9 cellular contexts compared by ENCODE assay signal in the genomic region with DNA sequence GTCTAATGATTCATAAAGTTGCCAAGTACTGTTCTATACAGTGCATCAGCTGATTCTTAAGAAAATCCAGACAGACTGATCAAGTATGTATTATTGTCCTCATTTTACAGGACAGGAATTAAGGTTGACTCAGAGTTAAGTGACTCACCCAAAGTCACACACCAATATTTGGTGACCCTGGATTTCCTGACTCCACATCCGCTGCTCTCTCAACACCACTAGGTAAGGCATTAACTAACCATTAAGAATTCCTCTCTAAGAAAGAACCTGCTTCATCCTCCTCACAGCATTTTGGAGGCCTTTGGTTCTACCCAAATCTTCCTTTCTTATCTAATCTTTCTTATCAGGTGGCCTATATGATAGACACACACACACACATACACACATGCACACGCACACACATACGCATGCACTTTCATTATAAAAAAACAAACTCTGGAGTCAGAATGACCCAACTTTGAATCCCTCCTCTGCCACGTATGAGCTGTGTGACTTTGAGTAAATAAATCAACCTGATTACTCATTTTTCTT.
DNase-seq lines count a peak whose midpoint lies in the region; ATAC-seq and TF ChIP-seq lines count a peak whose summit lies in the region.
"Had no signal": no experiment of that assay in that cellular context is flagged by ENCODE, and none has a peak within 500 bp of the region (broad histone marks: within the 10 kb centered on the region; RNA-seq: fewer than 3 reads in every experiment).

No MANE protein-coding gene starts in this region.

- H2BK20ac ChIP-seq in H9 (ENCODE audit: low read depth, low read length, poor library complexity, severe bottlenecking), result no peak overlapping the region

- DNase-seq in HS-27A (ENCODE audit: low read depth) (peak; percentile 57), osteocyte (ENCODE audit: extremely low spot score, unreplicated experiment) (no peak), H9 (no peak), tibial nerve (ENCODE audit: low spot score in 2 of 2) (no peak), nephron progenitor cell (no peak), WERI-Rb-1 (no peak)
- DNase-seq in activated naive CD8-positive, alpha-beta T cell treated with anti-CD3 and anti-CD28 coated beads, Interleukin-2, amount 10 ng/mL, durations not matched to agents 7 days and 5 days, result no peak

- no peak overlapping the region for H3K9ac ChIP-seq in H9 (ENCODE audit: extremely low read depth, insufficient read length, low read length)

- no peaks in the 10 kb centered on the region for H4K20me1 ChIP-seq in H9 (ENCODE audit: control insufficient read depth, insufficient read depth, insufficient read length)

- peak; percentile 58 for ATAC-seq in GM18867 (IDR thresholded peaks at IDR 0.05; ENCODE audit: unreplicated experiment)
- ATAC-seq in activated naive CD8-positive, alpha-beta T cell treated with anti-CD3 and anti-CD28 coated beads, Interleukin-2, amount 10 ng/mL, durations not matched to agents 7 days and 5 days (ENCODE audit: low read depth), result peak; percentile 75
- ATAC-seq: K562 had no signal

- H2BK5ac ChIP-seq in H9 (ENCODE audit: insufficient read length, low read length), result no peak overlapping the region

- H3K4me1 Mint-ChIP-seq in activated naive CD8-positive, alpha-beta T cell treated with anti-CD3 and anti-CD28 coated beads, Interleukin-2, amount 10 ng/mL, durations not matched to agents 7 days and 5 days, result peaks cover 64% of the 10 kb centered on the region
- H3K4me1 Mint-ChIP-seq in osteocyte (ENCODE audit: unreplicated experiment), result peaks cover 32% of the 10 kb centered on the region
- peaks cover 3 to 6% of the 10 kb centered on the region in 2 experiments; a peak in 3 of 4 replicates for H3K4me1 Mint-ChIP-seq in H9
- H3K4me1 Mint-ChIP-seq in nephron progenitor cell, result peaks cover 23% of the 10 kb centered on the region

- TF ChIP-seq EP300 in tibial nerve (IDR thresholded peaks at IDR 0.05), result no peak

- H3K4me1 ChIP-seq in H9 (ENCODE audit: insufficient read depth, low read length) (no peaks in the 10 kb centered on the region), tibial nerve (peaks cover 0 to 35% (median 14%) of the 10 kb centered on the region in 4 donors)

- peaks cover 2% of the 10 kb centered on the region for H3K9me3 Mint-ChIP-seq in activated naive CD8-positive, alpha-beta T cell treated with anti-CD3 and anti-CD28 coated beads, Interleukin-2, amount 10 ng/mL, durations not matched to agents 7 days and 5 days
- H3K9me3 Mint-ChIP-seq in osteocyte (ENCODE audit: unreplicated experiment) (peaks cover 6% of the 10 kb centered on the region), H9 (peaks cover 2 to 3% of the 10 kb centered on the region in 2 experiments; a peak in 3 of 5 replicates), nephron progenitor cell (peaks cover 10% of the 10 kb centered on the region)

- no peak overlapping the region for H4K8ac ChIP-seq in H9 (replicated peaks; ENCODE audit: insufficient read length, low read depth, low read length)

- no peak overlapping the region for H2BK120ac ChIP-seq in H9 (ENCODE audit: low read depth, low read length, poor library complexity, severe bottlenecking)

- no peaks in the 10 kb centered on the region for H3K79me2 ChIP-seq in H9 (ENCODE audit: insufficient read depth, low read length)

- H3K18ac ChIP-seq in H9 (ENCODE audit: insufficient read length, low read depth, low read length), result no peak overlapping the region

- H3K27ac Mint-ChIP-seq in activated naive CD8-positive, alpha-beta T cell treated with anti-CD3 and anti-CD28 coated beads, Interleukin-2, amount 10 ng/mL, durations not matched to agents 7 days and 5 days, result peak overlapping the region; percentile 74
- H3K27ac Mint-ChIP-seq in osteocyte (ENCODE audit: unreplicated experiment) (peak overlapping the region; percentile 77), H9 (no peak overlapping the region), nephron progenitor cell (no peak overlapping the region)

- H3K36me3 Mint-ChIP-seq in activated naive CD8-positive, alpha-beta T cell treated with anti-CD3 and anti-CD28 coated beads, Interleukin-2, amount 10 ng/mL, durations not matched to agents 7 days and 5 days, result peaks cover 40% of the 10 kb centered on the region
- peaks cover 6% of the 10 kb centered on the region for H3K36me3 Mint-ChIP-seq in osteocyte (ENCODE audit: unreplicated experiment)
- H3K36me3 Mint-ChIP-seq in H9 (ENCODE audit: insufficient read depth in 1 of 3, low read depth in 3 of 3), result no peaks in the 10 kb centered on the region; a peak in 1 of 7 replicates
- peaks cover 9% of the 10 kb centered on the region for H3K36me3 Mint-ChIP-seq in nephron progenitor cell (ENCODE audit: low read depth)

- no peak overlapping the region for H3K4ac ChIP-seq in H9 (ENCODE audit: low read depth, low read length)

- no peaks in the 10 kb centered on the region for H3K27me3 Mint-ChIP-seq in activated naive CD8-positive, alpha-beta T cell treated with anti-CD3 and anti-CD28 coated beads, Interleukin-2, amount 10 ng/mL, durations not matched to agents 7 days and 5 days
- H3K27me3 Mint-ChIP-seq in osteocyte (ENCODE audit: unreplicated experiment) (no peaks in the 10 kb centered on the region), H9 (ENCODE audit: low read depth) (no peaks in the 10 kb centered on the region; the same call in 1 of the 2 replicates), nephron progenitor cell (ENCODE audit: low read depth, poor library complexity) (peaks cover 14% of the 10 kb centered on the region)

- H3K27me3 ChIP-seq in H9 (ENCODE audit: insufficient read depth, low read length) (no peaks in the 10 kb centered on the region; the same call in 1 of the 2 replicates), tibial nerve (no peaks in the 10 kb centered on the region), WERI-Rb-1 (ENCODE audit: insufficient read depth, low read depth, severe bottlenecking) (no peaks in the 10 kb centered on the region)

- no CpG with 5 or more reads among the region's 4 CpGs for WGBS in H9 (ENCODE audit: extremely low coverage, insufficient read length, low lambda C conversion rate)
- WGBS in tibial nerve, 2 donors, result 85 to 92% methylated on average over 4 of the region's 4 CpGs

- H3K4me3 ChIP-seq in tibial nerve (no peak overlapping the region), WERI-Rb-1 (ENCODE audit: low read depth, low read length) (no peak overlapping the region)
- H3K4me3 ChIP-seq: K562 had no signal

- H3K9me3 ChIP-seq in H9 (ENCODE audit: control insufficient read depth, low read depth, low read length) (no peaks in the 10 kb centered on the region), tibial nerve (no peaks in the 10 kb centered on the region), WERI-Rb-1 (ENCODE audit: severe bottlenecking) (no peaks in the 10 kb centered on the region)

- TF ChIP-seq POLR2A in tibial nerve (IDR thresholded peaks at IDR 0.05), result no peak

- H2BK12ac ChIP-seq in H9 (ENCODE audit: insufficient read length, low read depth, low read length), result no peak overlapping the region

- H3K14ac ChIP-seq in H9 (ENCODE audit: insufficient read depth, low read length), result no peak overlapping the region

- H3K4me3 Mint-ChIP-seq in activated naive CD8-positive, alpha-beta T cell treated with anti-CD3 and anti-CD28 coated beads, Interleukin-2, amount 10 ng/mL, durations not matched to agents 7 days and 5 days, result peak overlapping the region; percentile 15
- no peak overlapping the region for H3K4me3 Mint-ChIP-seq in osteocyte (ENCODE audit: unreplicated experiment)
- no peak overlapping the region for H3K4me3 Mint-ChIP-seq in H9
- no peak overlapping the region for H3K4me3 Mint-ChIP-seq in nephron progenitor cell

- no peak overlapping the region for H4K91ac ChIP-seq in H9 (ENCODE audit: insufficient read length, low read depth, low read length)

- POLR2A ChIA-PET in activated naive CD8-positive, alpha-beta T cell treated with anti-CD3 and anti-CD28 coated beads, Interleukin-2, amount 10 ng/mL, durations not matched to agents 7 days and 5 days (lab: Charles Lee), result interaction anchor here (0.6 to 1.2 kb wide), 3 partner anchors 12 to 145 kb away, joined by 3 read pairs; no protein-coding TSS in a partner anchor

- H2BK15ac ChIP-seq in H9 (ENCODE audit: low read depth, low read length), result no peak overlapping the region

- H3K23me2 ChIP-seq in H9 (ENCODE audit: insufficient read length, low read depth, low read length, poor library complexity, severe bottlenecking), result no peaks in the 10 kb centered on the region

- H3K23ac ChIP-seq in H9 (ENCODE audit: insufficient read length, low read depth, low read length), result no peak overlapping the region

- no peak overlapping the region for H3K56ac ChIP-seq in H9 (ENCODE audit: insufficient read length, low read depth, low read length)

- no peak overlapping the region for H2AK5ac ChIP-seq in H9 (ENCODE audit: insufficient read length, low read length)

- H3K27ac ChIP-seq in H9 (ENCODE audit: insufficient read length, low read depth, low read length), result no peak overlapping the region
- H3K27ac ChIP-seq in tibial nerve, result no peak overlapping the region
- no peak overlapping the region for H3K27ac ChIP-seq in WERI-Rb-1

- H3T11ph ChIP-seq in H9 (ENCODE audit: low read length), result no peak overlapping the region

- no peak overlapping the region for H4K5ac ChIP-seq in H9 (ENCODE audit: insufficient read length, low read depth, low read length)

- TF ChIP-seq CTCF in osteocyte (IDR thresholded peaks at IDR 0.05) (no peak), H9 (conservative IDR thresholded peaks at IDR 0.05) (no peak), tibial nerve (IDR thresholded peaks at IDR 0.05) (no peak), nephron progenitor cell (IDR thresholded peaks at IDR 0.05) (no peak), WERI-Rb-1 (IDR thresholded peaks at IDR 0.05; ENCODE audit: low read depth, low read length) (no peak)

- H3K4me2 ChIP-seq in H9 (ENCODE audit: insufficient read depth, insufficient read length, low read length), result no peak overlapping the region

- H3K36me3 ChIP-seq in tibial nerve, result no peaks in the 10 kb centered on the region
- H3K36me3 ChIP-seq in WERI-Rb-1, result no peaks in the 10 kb centered on the region

- H2AFZ ChIP-seq in H9 (ENCODE audit: low read length), result no peak overlapping the region

- no peaks in the 10 kb centered on the region for H3K79me1 ChIP-seq in H9 (ENCODE audit: insufficient read depth, low read depth, low read length, poor library complexity, severe bottlenecking)

Comparison
In these comparisons a context has a peak if more than half of its experiments do, and no peak if none do; other contexts are left out.
1. H3K27ac Mint-ChIP-seq: peak in activated naive CD8-positive, alpha-beta T cell treated with anti-CD3 and anti-CD28 coated beads, Interleukin-2, amount 10 ng/mL, durations not matched to agents 7 days and 5 days (single experiment) and osteocyte (single experiment); none in H9 (0 of 3) and nephron progenitor cell (single experiment).